Comparison of ENCODE assay signal across 15 cellular contexts in the genomic region with DNA sequence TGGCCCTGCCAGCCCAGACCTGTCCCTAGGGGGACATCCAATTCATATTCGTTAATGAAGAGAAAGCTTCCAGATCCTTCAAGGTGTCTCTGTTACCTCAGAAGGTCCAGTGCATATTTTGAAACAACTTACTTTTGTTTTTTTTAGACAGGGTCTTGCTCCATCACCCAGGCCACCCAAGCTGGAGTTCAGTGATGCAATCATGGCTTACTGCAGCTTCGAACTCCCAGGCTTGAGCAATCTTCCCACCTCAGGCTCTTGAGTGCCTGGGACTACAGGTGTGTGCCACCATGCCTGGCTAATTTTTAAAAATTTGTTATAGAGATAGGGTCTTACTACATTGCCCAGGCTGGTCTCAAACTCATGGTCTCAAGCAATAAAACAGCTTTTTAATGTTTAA. TPM values are rescaled to one million over a fixed set of nuclear protein-coding genes. Genes with fewer than 3 reads are reported as not detected.
DNase-seq lines count a peak whose midpoint lies in the region; ATAC-seq, FAIRE-seq and TF ChIP-seq lines count a peak whose summit lies in the region.
"Had no signal": no experiment of that assay in that cellular context is flagged by ENCODE, and none has a peak within 500 bp of the region (broad histone marks: within the 10 kb centered on the region; RNA-seq: fewer than 3 reads in every experiment).

No MANE protein-coding gene starts in this region.

- H3K36me3 ChIP-seq in HepG2 (replicated peaks in 1 of 2; ENCODE audit: control insufficient read depth in 1 of 2, insufficient read depth in 2 of 2, low read length in 2 of 2) (no peaks in the 10 kb centered on the region), right lobe of liver (no peaks in the 10 kb centered on the region), OCI-LY7 (ENCODE audit: insufficient read depth, low read length) (no peaks in the 10 kb centered on the region), upper lobe of right lung (no peaks in the 10 kb centered on the region)
- H3K36me3 ChIP-seq: SJCRH30 had no signal

- no TSS peak for BruUV-seq in HepG2 (replicated peaks; lab: Mats Ljungman, UMichigan)
- no TSS peak for BruUV-seq in OCI-LY7 (replicated peaks; lab: Mats Ljungman, UMichigan)

- H3K27me3 ChIP-seq in HepG2 (ENCODE audit: control insufficient read depth in 1 of 2, insufficient read depth in 2 of 2, low read length in 2 of 2) = no peaks in the 10 kb centered on the region
- H3K27me3 ChIP-seq in right lobe of liver = no peaks in the 10 kb centered on the region
- H3K27me3 ChIP-seq in upper lobe of right lung = no peaks in the 10 kb centered on the region
- H3K27me3 ChIP-seq: SJCRH30 had no signal

- in situ Hi-C loops in HepG2 (cut with HindIII; ENCODE audit: extremely low pct_ligation_motif_present, low pct_unique_long_range_greater_than_20kb) = no loop called here

- TF ChIP-seq EP300 in HepG2 (IDR thresholded peaks at IDR 0.05; ENCODE audit: low read depth in 2 of 2, low read length in 2 of 2) (no peak), HepG2 (CRISPR knock-in tag; IDR thresholded peaks at IDR 0.05; ENCODE audit: borderline replicate concordance) (no peak)

- H3K27ac ChIP-seq in HepG2 (ENCODE audit: extremely low read length, insufficient read depth, low read length) (no peak overlapping the region), right lobe of liver (no peak overlapping the region), OCI-LY7 (ENCODE audit: low read depth, low read length, poor library complexity, severe bottlenecking) (peak overlapping the region; percentile 68), upper lobe of right lung (peak overlapping the region; percentile 51)
- H3K27ac ChIP-seq: SJCRH30 had no signal

- no peak overlapping the region for H3K4me2 ChIP-seq in HepG2 (ENCODE audit: low read depth, low read length)
- H3K4me2 ChIP-seq in OCI-LY7 (ENCODE audit: low read length) = 0 out of 2 replicates have a peak overlapping the region, but pooled peaks have one; percentile 10

- DNase-seq in HepG2 (ENCODE audit: low spot score) (no peak), right lobe of liver (no peak), OCI-LY7 (ENCODE audit: low spot score) (peak; percentile 22), iPS-NIHi7 (ENCODE audit: extremely low spot score) (peak; percentile 1), upper lobe of right lung (no peak), posterior vena cava (ENCODE audit: low spot score) (no peak), NCI-H2227 treated with DMSO at 0.1 percent for 48 hours (lab: John Stamatoyannopoulos, UW) (no peak)
- DNase-seq: ACHN; CD4-positive, CD25-positive, alpha-beta regulatory T cell; IMR-90; NCI-H1092; NCI-H446; SJCRH30 had no signal

- no peak overlapping the region for H2AFZ ChIP-seq in HepG2 (ENCODE audit: low read length)
- no peak overlapping the region for H2AFZ ChIP-seq in OCI-LY7 (ENCODE audit: low read length)

- no peaks in the 10 kb centered on the region for H3K9me2 ChIP-seq in OCI-LY7 (ENCODE audit: insufficient read depth, low read length)

- CTCF ChIA-PET in HepG2 (lab: Yijun Ruan, JAX; ENCODE audit: low intra/inter-chr PET ratio, low total read pairs) = no interaction called here
- CTCF ChIA-PET in OCI-LY7 (lab: Charles Lee; ENCODE audit: unreplicated experiment) = no interaction called here

- no peaks in the 10 kb centered on the region for H3K9me3 ChIP-seq in HepG2 (ENCODE audit: low read length)
- no peaks in the 10 kb centered on the region for H3K9me3 ChIP-seq in right lobe of liver
- H3K9me3 ChIP-seq in OCI-LY7 (ENCODE audit: low read length) = no peaks in the 10 kb centered on the region
- H3K9me3 ChIP-seq in upper lobe of right lung = no peaks in the 10 kb centered on the region
- H3K9me3 ChIP-seq: SJCRH30 had no signal

- no peak overlapping the region for H3K9ac ChIP-seq in HepG2 (ENCODE audit: insufficient read depth, low read depth, low read length)

- POLR2A ChIA-PET in HepG2 (lab: Yijun Ruan, JAX) = no interaction called here
- POLR2A ChIA-PET in OCI-LY7 (lab: Charles Lee) = interaction anchor here (1.2 to 1.3 kb wide), 3 partner anchors 11 to 28 kb away, joined by 3 to 4 read pairs (median 3); no protein-coding TSS in a partner anchor

- no peak for TF ChIP-seq RAD21 in HepG2 (CRISPR knock-in tag; IDR thresholded peaks at IDR 0.05)

- TF ChIP-seq CTCF in HepG2 (CRISPR knock-in tag; IDR thresholded peaks at IDR 0.05) (no peak), right lobe of liver (IDR thresholded peaks at IDR 0.05) (no peak), OCI-LY7 (conservative IDR thresholded peaks at IDR 0.05; ENCODE audit: low read length) (no peak), upper lobe of right lung (IDR thresholded peaks at IDR 0.05) (no peak)

- H3K79me2 ChIP-seq in HepG2 (ENCODE audit: insufficient read depth, low read length) = no peaks in the 10 kb centered on the region
- H3K79me2 ChIP-seq in OCI-LY7 (ENCODE audit: insufficient read depth, low read depth, low read length) = no peaks in the 10 kb centered on the region

- H3K4me1 ChIP-seq in HepG2 (ENCODE audit: insufficient read depth, low read length) = peaks cover 18% of the 10 kb centered on the region
- no peaks in the 10 kb centered on the region for H3K4me1 ChIP-seq in right lobe of liver
- peaks cover 52% of the 10 kb centered on the region for H3K4me1 ChIP-seq in OCI-LY7 (ENCODE audit: insufficient read depth, low read length, poor library complexity, severe bottlenecking)
- peaks cover 6% of the 10 kb centered on the region for H3K4me1 ChIP-seq in upper lobe of right lung

- H3K4me3 ChIP-seq in HepG2 (replicated peaks in 1 of 3; ENCODE audit: insufficient read depth in 1 of 3, low read depth in 2 of 3, low read length in 3 of 3) (no peak overlapping the region), right lobe of liver (no peak overlapping the region), OCI-LY7 (ENCODE audit: low read depth, low read length, poor library complexity, severe bottlenecking) (no peak overlapping the region), upper lobe of right lung (no peak overlapping the region)
- H3K4me3 ChIP-seq: SJCRH30 had no signal

- 49% methylated on average over 2 of the region's 2 CpGs for WGBS in HepG2 (ENCODE audit: low lambda C conversion rate)
- WGBS in right lobe of liver (ENCODE audit: insufficient coverage, low coverage, low lambda C conversion rate, missing lambda C conversion rate) = 24% methylated on average over 2 of the region's 2 CpGs

- TF ChIP-seq POLR2A in HepG2 (IDR thresholded peaks at IDR 0.05; ENCODE audit: insufficient read depth in 1 of 2, low read depth in 2 of 2, low read length in 2 of 2) = no peak
- TF ChIP-seq POLR2A in right lobe of liver (IDR thresholded peaks at IDR 0.05) = no peak

- H4K20me1 ChIP-seq in HepG2 (ENCODE audit: insufficient read depth, low read length) (no peaks in the 10 kb centered on the region), OCI-LY7 (ENCODE audit: insufficient read depth, low read length) (no peaks in the 10 kb centered on the region)

- FAIRE-seq in HepG2 (lab: Jason Lieb, UNC) = no peak
- FAIRE-seq: H54 had no signal

- intact Hi-C loops in HepG2 (cut with micrococcal nuclease; ENCODE audit: unreplicated experiment) = no loop called here
- intact Hi-C loops in right lobe of liver (cut with DNase I) = no loop called here
- intact Hi-C loops in OCI-LY7 (cut with micrococcal nuclease; ENCODE audit: unreplicated experiment) = loop anchor here (2.0 kb wide), 1 partner anchor 39 kb away; no protein-coding TSS in a partner anchor
- intact Hi-C loops in upper lobe of right lung (cut with DNase I) = no loop called here
- intact Hi-C loops in posterior vena cava (cut with DNase I) = no loop called here

- ATAC-seq in HepG2 (no peak), right lobe of liver (no peak), upper lobe of right lung (peak; percentile 19), HG03439 (IDR thresholded peaks at IDR 0.05; ENCODE audit: unreplicated experiment) (no peak)

TF ChIP-seq in HepG2, 621 proteins besides CTCF, POLR2A, EP300 and RAD21 (continues in another document):
- TF ChIP-seq ZNF24 (IDR thresholded peaks at IDR 0.05) (no peak), ZNF225 (CRISPR knock-in tag; IDR thresholded peaks at IDR 0.05) (no peak), CEBPB (IDR thresholded peaks at IDR 0.05; ENCODE audit: borderline replicate concordance, low read depth, low read length) (peak; percentile 61; the same call in 1 of the 2 replicates), ZNF205 (CRISPR knock-in tag; IDR thresholded peaks at IDR 0.05) (no peak), NRL (CRISPR knock-in tag; IDR thresholded peaks at IDR 0.05; ENCODE audit: borderline replicate concordance) (no peak), ZSCAN30 (CRISPR knock-in tag; IDR thresholded peaks at IDR 0.05) (no peak), FIP1L1 (IDR thresholded peaks at IDR 0.05; ENCODE audit: borderline replicate concordance, insufficient read depth, low read depth, low read length) (no peak), ZNF441 (CRISPR knock-in tag; IDR thresholded peaks at IDR 0.05; ENCODE audit: borderline replicate concordance) (no peak)

RNA-seq across cellular contexts. Expression of gene B4GALNT3, which starts 48.4 kb away (rescaled TPM):
- total RNA-seq in HepG2 (2016; rRNA removed; fragmentation: Illumina TruSeq; extraction: Trizol) = 2.9 and 4.4 TPM in 2 replicates
- total RNA-seq in HepG2 (2016; cell fraction: cytosol; rRNA removed; fragmentation: Illumina TruSeq; extraction: Trizol; ENCODE audit: low read depth) = 0.71 TPM in 2 replicates
- 1.5 and 4.8 TPM in 2 replicates for total RNA-seq in HepG2 (2016; cell fraction: insoluble cytoplasmic fraction; rRNA removed; fragmentation: Illumina TruSeq; extraction: Trizol)
- 1.5 and 1.9 TPM in 2 replicates for total RNA-seq in HepG2 (2016; cell fraction: membrane; rRNA removed; fragmentation: Illumina TruSeq; extraction: Trizol)
- total RNA-seq in HepG2 (2016; cell fraction: nucleus; rRNA removed; fragmentation: Illumina TruSeq; extraction: Trizol) = 2.9 and 4.5 TPM in 2 replicates
- polyA plus RNA-seq in HepG2 (2011; rRNA removed) = 3.2 and 3.3 TPM in 2 replicates
- polyA plus RNA-seq in HepG2 (2011; cell fraction: cytosol; rRNA removed) = 1.4 and 1.6 TPM in 2 replicates
- 3.7 and 4.2 TPM in 2 replicates for polyA plus RNA-seq in HepG2 (2011; cell fraction: nucleus; rRNA removed)
- 1.1 and 1.3 TPM in 2 replicates for polyA plus RNA-seq in HepG2 (2012)
- polyA plus RNA-seq in HepG2 (2016; cell fraction: cytosol; fragmentation: Illumina TruSeq; extraction: Trizol; ENCODE audit: low read depth) = 0.20 and 0.24 TPM in 2 replicates
- polyA plus RNA-seq in HepG2 (2016; cell fraction: insoluble cytoplasmic fraction; fragmentation: Illumina TruSeq; extraction: Trizol; ENCODE audit: low read depth) = 2.4 and 3.2 TPM in 2 replicates
- polyA plus RNA-seq in HepG2 (2016; cell fraction: membrane; fragmentation: Illumina TruSeq; extraction: Trizol; ENCODE audit: low read depth) = 1.0 and 1.1 TPM in 2 replicates
- 10.8 TPM in 2 replicates for polyA plus RNA-seq in HepG2 (2016; cell fraction: nucleus; fragmentation: Illumina TruSeq; extraction: Trizol; ENCODE audit: insufficient read depth, low read depth)
- 2.2 TPM in 1 of 2 replicates, not detected in the other for polyA minus RNA-seq in HepG2 (2011; rRNA and poly(A)+ RNA removed; ENCODE audit: low replicate concordance)
- 0.53 and 0.99 TPM in 2 replicates for polyA minus RNA-seq in HepG2 (2011; cell fraction: cytosol; rRNA and poly(A)+ RNA removed)
- polyA minus RNA-seq in HepG2 (2011; cell fraction: nucleus; rRNA and poly(A)+ RNA removed) = 1.2 and 2.9 TPM in 2 replicates
- total RNA-seq in right lobe of liver = 1 to 10 TPM in 1 of 6 experiments, under 1 TPM in 5; 0.12 to 2.0 (median 0.38) TPM
- total RNA-seq in OCI-LY7 (2014; rRNA removed; shearing (Covaris generic)) = 3.2 and 3.4 TPM in 2 replicates
- 5.0 and 5.4 TPM in 2 replicates for total RNA-seq in OCI-LY7 (2022)
- total RNA-seq in upper lobe of right lung = 14.0 TPM
- 1 to 10 TPM; 3.5 to 5.0 TPM for total RNA-seq in posterior vena cava
- total RNA-seq: IMR-90 had no signal
- polyA plus RNA-seq: IMR-90 had no signal

Comparison
In these comparisons a context has a peak if more than half of its experiments do, and no peak if none do; other contexts are left out.
1. DNase-seq: peak in OCI-LY7 (single experiment) and iPS-NIHi7 (single experiment); none in HepG2 (single experiment), right lobe of liver (0 of 3), upper lobe of right lung (single experiment), posterior vena cava (single experiment) and NCI-H2227 treated with DMSO at 0.1 percent for 48 hours (single experiment).
2. H3K27ac ChIP-seq: peak in OCI-LY7 (single experiment) and upper lobe of right lung (single experiment); none in HepG2 (single experiment) and right lobe of liver (0 of 3).